ENCODE assay signal across 8 cellular contexts in genomic region chr7:35185908-35186731, GRCh38.
DNase-seq lines count a peak whose midpoint lies in the region; ATAC-seq, FAIRE-seq and TF ChIP-seq lines count a peak whose summit lies in the region.

No MANE protein-coding gene starts in this region.

- no peaks in the 10 kb centered on the region for H3K36me3 Mint-ChIP-seq in astrocyte (ENCODE audit: low read depth, unreplicated experiment)

- peaks cover 3% of the 10 kb centered on the region for H3K4me1 Mint-ChIP-seq in astrocyte (ENCODE audit: low read depth, unreplicated experiment)

- no peaks in the 10 kb centered on the region for H4K20me1 ChIP-seq in astrocyte (ENCODE audit: insufficient read depth, low read length)

- H3K4me3 ChIP-seq in astrocyte (ENCODE audit: insufficient read depth, low read depth, low read length) = peak overlapping the region; percentile 73
- H3K4me3 ChIP-seq in iPS-15b (ENCODE audit: low read depth, low read length) = peak overlapping the region; percentile 61
- peak overlapping the region; percentile 51 for H3K4me3 ChIP-seq in skeletal muscle cell (ENCODE audit: low read depth, low read length)

- H3K79me2 ChIP-seq in astrocyte (ENCODE audit: insufficient read depth, low read length) = no peaks in the 10 kb centered on the region

- peak overlapping the region; percentile 89 for H2AFZ ChIP-seq in astrocyte (ENCODE audit: low read depth, low read length)

- TF ChIP-seq CTCF in astrocyte (IDR thresholded peaks at IDR 0.05; ENCODE audit: insufficient read depth, low read depth, low read length) = no peak

- peak; percentile 82 for DNase-seq in NCI-H82 (lab: John Stamatoyannopoulos, UW)
- DNase-seq in NCI-H82 treated with DMSO at 0.1 percent for 48 hours (lab: John Stamatoyannopoulos, UW; ENCODE audit: unreplicated experiment) = no peak
- peak; percentile 47 for DNase-seq in NCI-H524 treated with DMSO at 0.1 percent for 48 hours (lab: John Stamatoyannopoulos, UW)
- peak; percentile 66 for DNase-seq in astrocyte (ENCODE audit: low read depth)
- no peak for DNase-seq in skeletal muscle cell (ENCODE audit: low read depth)
- no peak for DNase-seq in globus pallidus (ENCODE audit: low spot score)

- H3K27me3 ChIP-seq in astrocyte (ENCODE audit: insufficient read depth, low read length) = no peaks in the 10 kb centered on the region
- peaks cover 29% of the 10 kb centered on the region for H3K27me3 ChIP-seq in iPS-15b (ENCODE audit: control insufficient read depth, insufficient read depth, low read length)

- H3K27ac ChIP-seq in astrocyte (ENCODE audit: low read depth, low read length) = peak overlapping the region; percentile 58

- peak overlapping the region; percentile 91 for H3K4me2 ChIP-seq in astrocyte (ENCODE audit: low read length)

- H3K9me3 ChIP-seq in astrocyte (ENCODE audit: insufficient read depth, low read depth, low read length) = no peaks in the 10 kb centered on the region
- no peaks in the 10 kb centered on the region for H3K9me3 ChIP-seq in iPS-15b (ENCODE audit: control insufficient read depth, insufficient read depth, low read length)

- H3K36me3 ChIP-seq in astrocyte (ENCODE audit: insufficient read depth, low read length) (no peaks in the 10 kb centered on the region), iPS-15b (ENCODE audit: control insufficient read depth, insufficient read depth, low read length) (no peaks in the 10 kb centered on the region)

- no peaks in the 10 kb centered on the region for H3K9me3 Mint-ChIP-seq in astrocyte (ENCODE audit: unreplicated experiment)

- ATAC-seq in HG03196 (IDR thresholded peaks at IDR 0.05; ENCODE audit: unreplicated experiment) = no peak

- H3K4me1 ChIP-seq in astrocyte (ENCODE audit: insufficient read depth, low read length) = no peaks in the 10 kb centered on the region
- no peaks in the 10 kb centered on the region for H3K4me1 ChIP-seq in iPS-15b (ENCODE audit: control insufficient read depth, insufficient read depth, low read length)

- H3K27ac Mint-ChIP-seq in astrocyte (ENCODE audit: unreplicated experiment) = peak overlapping the region; percentile 41

- H3K9ac ChIP-seq in astrocyte (ENCODE audit: low read length) (peak overlapping the region; percentile 80), iPS-15b (ENCODE audit: low read depth, low read length) (no peak overlapping the region)

- FAIRE-seq in astrocyte (lab: Jason Lieb, UNC) = no peak

- H3K4me3 Mint-ChIP-seq in astrocyte (ENCODE audit: unreplicated experiment) = peak overlapping the region; percentile 92

- peaks cover 17% of the 10 kb centered on the region for H3K27me3 Mint-ChIP-seq in astrocyte (ENCODE audit: low read depth, unreplicated experiment)

Comparison
In these comparisons a context has a peak if more than half of its experiments do, and no peak if none do; other contexts are left out.
1. DNase-seq: peak in NCI-H82 (single experiment), NCI-H524 treated with DMSO at 0.1 percent for 48 hours (single experiment) and astrocyte (single experiment); none in NCI-H82 treated with DMSO at 0.1 percent for 48 hours (single experiment), skeletal muscle cell (single experiment) and globus pallidus (single experiment).
2. Peak in every context shown above with its lines, with median percentiles within 50 percentile points of each other: H3K4me3 ChIP-seq.